Comparison of ENCODE assay signal across 3 cellular contexts in genomic region chr10:111830360-111830759, GRCh38.
TF ChIP-seq lines count a peak whose summit lies in the region.

No MANE protein-coding gene starts in this region.

TF ChIP-seq in GM23338, 12 proteins besides CTCF, POLR2A, EP300 and RAD21 (continues in another document):
- TF ChIP-seq EZH2 (IDR thresholded peaks at IDR 0.05; ENCODE audit: low read depth, unreplicated experiment) (no peak), ZNF114 (CRISPR knock-in tag; IDR thresholded peaks at IDR 0.05) (no peak), ETS1 (IDR thresholded peaks at IDR 0.05) (no peak), CREB1 (CRISPR knock-in tag; IDR thresholded peaks at IDR 0.05; ENCODE audit: low read depth) (no peak), REST (IDR thresholded peaks at IDR 0.05; ENCODE audit: unreplicated experiment) (no peak), POLR2AphosphoS5 (IDR thresholded peaks at IDR 0.05; ENCODE audit: low read depth) (no peak), STAT1 (IDR thresholded peaks at IDR 0.05; ENCODE audit: unreplicated experiment) (no peak)

TF ChIP-seq in H1, 55 proteins besides CTCF, POLR2A, EP300 and RAD21:
- TF ChIP-seq ATF3 (IDR thresholded peaks at IDR 0.05; ENCODE audit: insufficient read depth, low read depth, low read length) (no peak), ATF2 (IDR thresholded peaks at IDR 0.05; ENCODE audit: low read length) (no peak), ZNF274 (IDR thresholded peaks at IDR 0.05; ENCODE audit: borderline replicate concordance, extremely low read depth, low read length) (no peak), USF2 (IDR thresholded peaks at IDR 0.05; ENCODE audit: low read length) (no peak), KDM4A (IDR thresholded peaks at IDR 0.05; ENCODE audit: low read depth, low read length, severe bottlenecking) (no peak), HDAC2 (IDR thresholded peaks at IDR 0.05; ENCODE audit: borderline replicate concordance in 1 of 2, low read depth in 2 of 2, low read length in 2 of 2) (no peak), HDAC6 (IDR thresholded peaks at IDR 0.05; ENCODE audit: low read depth, low read length) (no peak), SP4 (IDR thresholded peaks at IDR 0.05; ENCODE audit: low read length) (no peak)
TF ChIP-seq in H1: peak in this region for 0.

TF ChIP-seq in SK-N-SH treated with all-trans-retinoic acid at 6 μM for 48 hours, 23 proteins besides CTCF, POLR2A, EP300 and RAD21:
- no peak for TF ChIP-seq SNAI2 (CRISPR knock-in tag; IDR thresholded peaks at IDR 0.05)
